ENCODE assay signal across 25 cellular contexts in genomic region chr13:104920091-104920490, GRCh38.
"Had no signal": no experiment of that assay in that cellular context is flagged by ENCODE, and none has a peak within 500 bp of the region (broad histone marks: within the 10 kb centered on the region; RNA-seq: fewer than 3 reads in every experiment).

No MANE protein-coding gene starts in this region.

- H3K4me1 ChIP-seq: esophagus muscularis mucosa, foreskin keratinocyte, gastroesophageal sphincter, heart left ventricle, prostate gland, right lobe of liver, suprapubic skin had no signal

- H3K36me3 ChIP-seq: esophagus muscularis mucosa, gastroesophageal sphincter, heart left ventricle, prostate gland, right lobe of liver, suprapubic skin had no signal

- H3K27ac Mint-ChIP-seq: memory B cell, mesothelial cell of epicardium, nephron progenitor cell had no signal

- H3K27me3 Mint-ChIP-seq: memory B cell; stimulated activated naive CD8-positive, alpha-beta T cell treated with anti-CD3 and anti-CD28 coated beads, Interleukin-15, amount 100 ng/mL, for 72 hours had no signal

- H3K27me3 ChIP-seq: esophagus muscularis mucosa, foreskin keratinocyte, gastroesophageal sphincter, heart left ventricle, hepatocyte, right lobe of liver, suprapubic skin had no signal

- H3K4me3 Mint-ChIP-seq: memory B cell; mesothelial cell of epicardium; nephron progenitor cell; stimulated activated naive CD8-positive, alpha-beta T cell treated with anti-CD3 and anti-CD28 coated beads, Interleukin-15, amount 100 ng/mL, for 72 hours had no signal

- H3K4me1 Mint-ChIP-seq: memory B cell, mesothelial cell of epicardium, nephron progenitor cell had no signal

- H3K4me3 ChIP-seq: dorsolateral prefrontal cortex, esophagus muscularis mucosa, gastroesophageal sphincter, heart left ventricle, hepatocyte, lung, prostate gland, right lobe of liver, suprapubic skin had no signal

- H3K27ac ChIP-seq: dorsolateral prefrontal cortex, esophagus muscularis mucosa, foreskin keratinocyte, gastroesophageal sphincter, heart left ventricle, hepatocyte, prostate gland, right lobe of liver, suprapubic skin had no signal

- DNase-seq: cerebellar nuclear complex; cortex of kidney; dorsolateral prefrontal cortex; effector CD4-positive, alpha-beta T cell; foreskin keratinocyte; heart left ventricle; kidney; nephron progenitor cell; nucleus accumbens; right lobe of liver; small intestine; stimulated activated CD4-positive, alpha-beta T cell treated with anti-CD3 and anti-CD28 coated beads, Interleukin-15, amount 100 ng/mL, for 24 hours; stimulated activated CD4-positive, alpha-beta T cell treated with anti-CD3 and anti-CD28 coated beads, Interleukin-2, amount 100 ng/mL, for 48 hours; stimulated activated naive CD8-positive, alpha-beta T cell treated with anti-CD3 and anti-CD28 coated beads, Interleukin-15, amount 100 ng/mL, for 72 hours; trophoblast cell had no signal

- H2AFZ ChIP-seq: hepatocyte had no signal

- H3K4me2 ChIP-seq: hepatocyte had no signal

- H3K36me3 Mint-ChIP-seq: memory B cell had no signal

- H3K9me3 ChIP-seq: esophagus muscularis mucosa, gastroesophageal sphincter, prostate gland, right lobe of liver, suprapubic skin had no signal

- ATAC-seq: foreskin keratinocyte; gastroesophageal sphincter; heart left ventricle; left lobe of liver; naive thymus-derived CD4-positive, alpha-beta T cell; right lobe of liver; stimulated activated naive CD8-positive, alpha-beta T cell treated with anti-CD3 and anti-CD28 coated beads, Interleukin-15, amount 100 ng/mL, for 72 hours had no signal

- H3K79me2 ChIP-seq: hepatocyte had no signal
